In genomic region chr6:39016831-39017230, GRCh38 we compare ENCODE assay signal across 21 cellular contexts.
"Had no signal": no experiment of that assay in that cellular context is flagged by ENCODE, and none has a peak within 500 bp of the region (broad histone marks: within the 10 kb centered on the region; RNA-seq: fewer than 3 reads in every experiment).

No MANE protein-coding gene starts in this region.

- DNase-seq: colonic mucosa; dermis blood vessel endothelial cell; dorsolateral prefrontal cortex; effector CD4-positive, alpha-beta T cell; effector CD8-positive, alpha-beta T cell; effector memory CD4-positive, alpha-beta T cell; effector memory CD8-positive, alpha-beta T cell; endodermal cell; erythroblast; esophagus squamous epithelium; foreskin fibroblast; foreskin keratinocyte; foreskin melanocyte; gastrocnemius medialis; glutamatergic neuron; head of caudate nucleus; heart left ventricle; heart right ventricle had no signal

- H3K4me1 Mint-ChIP-seq: endodermal cell had no signal

- H3K9me3 Mint-ChIP-seq: effector memory CD8-positive, alpha-beta T cell had no signal

- H3K4me3 Mint-ChIP-seq: dendritic cell treated with granulocyte-macrophage colony-stimulating factor and Interleukin-4, amounts not matched to agents 40 ng/mL and 50 ng/mL, for 4 days; effector memory CD8-positive, alpha-beta T cell; endodermal cell had no signal

- H3K27ac Mint-ChIP-seq: dendritic cell treated with granulocyte-macrophage colony-stimulating factor and Interleukin-4, amounts not matched to agents 40 ng/mL and 50 ng/mL, for 4 days; effector memory CD8-positive, alpha-beta T cell; endodermal cell had no signal

- ATAC-seq: effector memory CD8-positive, alpha-beta T cell; esophagus mucosa; foreskin keratinocyte; gastrocnemius medialis; gastroesophageal sphincter had no signal
